8 cellular contexts compared by ENCODE assay signal in genomic region chr15:77071338-77072223, GRCh38. TPM values are rescaled to one million over a fixed set of nuclear protein-coding genes. Genes with fewer than 3 reads are reported as not detected.
A peak's percentile ranks its signal among the peaks of the same experiment; 100 is the strongest.
DNase-seq lines count a peak whose midpoint lies in the region; ATAC-seq and TF ChIP-seq lines count a peak whose summit lies in the region.

No MANE protein-coding gene starts in this region.

- CTCF ChIA-PET in WTC11 (lab: Charles Lee), result interaction anchor here (0.6 to 1.0 kb wide), 3 partner anchors 36 to 472 kb away, joined by 5 to 7 read pairs (median 5); no protein-coding TSS in a partner anchor

- no peaks in the 10 kb centered on the region for H3K27me3 ChIP-seq in stomach

- ATAC-seq in WTC11, result no peak; the same call in 1 of the 2 replicates

- H3K4me3 ChIP-seq in iPS-18c (ENCODE audit: insufficient read depth, low read depth, low read length) (peak overlapping the region; percentile 81; the same call in 1 of the 2 replicates), stomach (peak overlapping the region; percentile 63 to 83 (median 78))

- H3K9me3 Mint-ChIP-seq in T-helper 2 cell treated with Interferon-gamma antibody and Interleukin-4, amounts not matched to agents 5 μg/mL and 100 μg/mL, for 36 hours, result no peaks in the 10 kb centered on the region
- no peaks in the 10 kb centered on the region for H3K9me3 Mint-ChIP-seq in WTC11

- TF ChIP-seq CTCF in WTC11 (IDR thresholded peaks at IDR 0.05), result no peak
- TF ChIP-seq CTCF in stomach (IDR thresholded peaks at IDR 0.05), result no peak
- no peak for TF ChIP-seq CTCF in GM20000 (IDR thresholded peaks at IDR 0.05; ENCODE audit: extremely low read depth, missing control alignments)

- peaks cover 2% of the 10 kb centered on the region for H3K36me3 Mint-ChIP-seq in T-helper 2 cell treated with Interferon-gamma antibody and Interleukin-4, amounts not matched to agents 5 μg/mL and 100 μg/mL, for 36 hours (ENCODE audit: low read depth)
- H3K36me3 Mint-ChIP-seq in WTC11, result no peaks in the 10 kb centered on the region

- no peak for DNase-seq in T-helper 2 cell treated with Interferon-gamma antibody and Interleukin-4, amounts not matched to agents 5 μg/mL and 100 μg/mL, for 36 hours (ENCODE audit: low spot score)
- no peak for DNase-seq in T-helper 2 cell
- DNase-seq in WTC11 (ENCODE audit: low spot score), result no peak
- DNase-seq in stomach, result no peak
- no peak for DNase-seq in GM20000 (ENCODE audit: low spot score)
- DNase-seq in DMS79 treated with DMSO at 0.1 percent for 48 hours (lab: John Stamatoyannopoulos, UW), result no peak
- no peak for DNase-seq in GM19240 (ENCODE audit: insufficient read length, low spot score)

- H3K4me1 Mint-ChIP-seq in T-helper 2 cell treated with Interferon-gamma antibody and Interleukin-4, amounts not matched to agents 5 μg/mL and 100 μg/mL, for 36 hours (ENCODE audit: low read depth), result peaks cover 24% of the 10 kb centered on the region
- peaks cover 19% of the 10 kb centered on the region for H3K4me1 Mint-ChIP-seq in WTC11

- TF ChIP-seq EP300 in stomach (IDR thresholded peaks at IDR 0.05), result no peak

- POLR2A ChIA-PET in WTC11 (lab: Charles Lee), result interaction anchor here (0.6 to 1.1 kb wide), 6 partner anchors 11 to 512 kb away, joined by 3 to 5 read pairs (median 3); no protein-coding TSS in a partner anchor

- peaks cover 32 to 43% (median 34%) of the 10 kb centered on the region in 4 donors for H3K4me1 ChIP-seq in stomach

- no peaks in the 10 kb centered on the region for H3K36me3 ChIP-seq in stomach

- no peaks in the 10 kb centered on the region for H3K9me3 ChIP-seq in iPS-18c (ENCODE audit: control insufficient read depth, insufficient read depth, low read length)
- H3K9me3 ChIP-seq in stomach, result no peaks in the 10 kb centered on the region

- intact Hi-C loops in stomach (cut with DNase I; ENCODE audit: low total_unique reads), result no loop called here

- no peak for TF ChIP-seq POLR2A in stomach (IDR thresholded peaks at IDR 0.05)

- 84 to 88% (median 86%) methylated on average over 15 of the region's 15 CpGs for WGBS in stomach, 5 donors

- peak overlapping the region; percentile 65 for H3K4me3 Mint-ChIP-seq in T-helper 2 cell treated with Interferon-gamma antibody and Interleukin-4, amounts not matched to agents 5 μg/mL and 100 μg/mL, for 36 hours
- H3K4me3 Mint-ChIP-seq in WTC11, result peak overlapping the region; percentile 51

- peaks cover 21% of the 10 kb centered on the region for H3K27me3 Mint-ChIP-seq in T-helper 2 cell treated with Interferon-gamma antibody and Interleukin-4, amounts not matched to agents 5 μg/mL and 100 μg/mL, for 36 hours (ENCODE audit: low read depth)
- H3K27me3 Mint-ChIP-seq in WTC11 (ENCODE audit: low read depth), result peaks cover 7% of the 10 kb centered on the region

- peak overlapping the region in 4 of 5 donors; percentile 89 to 93 (median 92) for H3K27ac ChIP-seq in stomach

- H3K27ac Mint-ChIP-seq in T-helper 2 cell treated with Interferon-gamma antibody and Interleukin-4, amounts not matched to agents 5 μg/mL and 100 μg/mL, for 36 hours, result no peak overlapping the region
- no peak overlapping the region for H3K27ac Mint-ChIP-seq in WTC11

TF ChIP-seq in WTC11, 78 proteins besides CTCF, POLR2A, EP300 and RAD21 (continues in another document):
- TF ChIP-seq STAT6 (CRISPR knock-in tag; conservative IDR thresholded peaks at IDR 0.05; ENCODE audit: low read depth) (no peak), FOXJ3 (CRISPR knock-in tag; IDR thresholded peaks at IDR 0.05; ENCODE audit: borderline replicate concordance) (no peak), ZSCAN18 (CRISPR knock-in tag; IDR thresholded peaks at IDR 0.05) (no peak), ZBTB43 (CRISPR knock-in tag; IDR thresholded peaks at IDR 0.05) (no peak), ZNF232 (CRISPR knock-in tag; IDR thresholded peaks at IDR 0.05) (no peak), E2F5 (CRISPR knock-in tag; IDR thresholded peaks at IDR 0.05) (no peak), NR1H2 (CRISPR knock-in tag; IDR thresholded peaks at IDR 0.05) (no peak), ZNF263 (CRISPR knock-in tag; IDR thresholded peaks at IDR 0.05; ENCODE audit: low read depth) (no peak), SOX15 (CRISPR knock-in tag; IDR thresholded peaks at IDR 0.05) (no peak), FOXP1 (CRISPR knock-in tag; IDR thresholded peaks at IDR 0.05; ENCODE audit: borderline replicate concordance) (no peak), MYBL2 (CRISPR knock-in tag; IDR thresholded peaks at IDR 0.05) (no peak), FOXP4 (CRISPR knock-in tag; IDR thresholded peaks at IDR 0.05) (no peak), NFATC4 (CRISPR knock-in tag; IDR thresholded peaks at IDR 0.05) (no peak), TCF7 (CRISPR knock-in tag; IDR thresholded peaks at IDR 0.05; ENCODE audit: low read depth) (no peak), ZNF423 (CRISPR knock-in tag; IDR thresholded peaks at IDR 0.05) (no peak), ZBTB21 (CRISPR knock-in tag; IDR thresholded peaks at IDR 0.05; ENCODE audit: borderline replicate concordance) (no peak), CBFB (CRISPR knock-in tag; IDR thresholded peaks at IDR 0.05; ENCODE audit: low read depth) (no peak), ATF3 (CRISPR knock-in tag; conservative IDR thresholded peaks at IDR 0.05) (no peak)

RNA-seq across cellular contexts. Expression of gene TSPAN3, which starts 0.7 kb away (rescaled TPM):
- total RNA-seq in WTC11 (2021), result 84.9 to 101 TPM (median 93.4 TPM) in 3 replicates
- total RNA-seq in stomach, result 100 to 1,000 TPM in 3 of 5 donors, 10 to 100 TPM in 2; 42.9 to 390 (median 143) TPM
- polyA plus RNA-seq in stomach, result 100 to 1,000 TPM in 1 of 3 donors, 10 to 100 TPM in 2; 48.7 to 100 (median 99.2) TPM
